Comparison of ENCODE assay signal across 21 cellular contexts in genomic region chr4:99749445-99750391, GRCh38.
DNase-seq lines count a peak whose midpoint lies in the region; ATAC-seq and TF ChIP-seq lines count a peak whose summit lies in the region.
"Had no signal": no experiment of that assay in that cellular context is flagged by ENCODE, and none has a peak within 500 bp of the region (broad histone marks: within the 10 kb centered on the region; RNA-seq: fewer than 3 reads in every experiment).

No MANE protein-coding gene starts in this region.

- peak overlapping the region; percentile 46 for H3K4me3 ChIP-seq in neural cell (ENCODE audit: low read length)
- H3K4me3 ChIP-seq in osteoblast (ENCODE audit: insufficient read depth, low read length): no peak overlapping the region
- H3K4me3 ChIP-seq: esophagus muscularis mucosa, stomach, thyroid gland had no signal

- H3K79me2 ChIP-seq in neural cell (replicated peaks; ENCODE audit: insufficient read depth, low read length) (no peaks in the 10 kb centered on the region), osteoblast (ENCODE audit: insufficient read depth, low read length) (no peaks in the 10 kb centered on the region)

- peak overlapping the region; percentile 6 for H3K4me2 ChIP-seq in neural cell (ENCODE audit: low read length)
- H3K4me2 ChIP-seq in osteoblast (ENCODE audit: insufficient read depth, low read length): no peak overlapping the region

- H3K27ac ChIP-seq in neural cell (ENCODE audit: low read length): peak overlapping the region; percentile 75
- H3K27ac ChIP-seq in osteoblast (ENCODE audit: low read depth, low read length): no peak overlapping the region
- H3K27ac ChIP-seq: esophagus muscularis mucosa, foreskin keratinocyte, HL-60, stomach, thyroid gland had no signal

- H3K9me3 ChIP-seq in neural cell (ENCODE audit: low read length) (no peaks in the 10 kb centered on the region), osteoblast (ENCODE audit: low read depth, low read length) (no peaks in the 10 kb centered on the region)
- H3K9me3 ChIP-seq: esophagus muscularis mucosa, stomach, thyroid gland had no signal

- H2AFZ ChIP-seq in neural cell (ENCODE audit: low read depth, low read length): no peak overlapping the region
- no peak overlapping the region for H2AFZ ChIP-seq in osteoblast (ENCODE audit: low read length)

- no peaks in the 10 kb centered on the region for H3F3A ChIP-seq in neural cell (ENCODE audit: insufficient read depth, low read length, poor library complexity, severe bottlenecking)

- DNase-seq in NCI-H187 treated with DMSO at 0.1 percent for 48 hours (lab: John Stamatoyannopoulos, UW) (peak; percentile 32), osteoblast (ENCODE audit: insufficient read length, low spot score, missing footprints) (no peak), NOMO-1 treated with DMSO at 0.1 percent for 48 hours (lab: John Stamatoyannopoulos, UW; ENCODE audit: unreplicated experiment) (no peak), AG20443 (ENCODE audit: low spot score) (no peak)
- no peak for DNase-seq in activated effector memory CD4-positive, alpha-beta T cell treated with Interleukin-2 at 50 U/mL for 16 hours
- DNase-seq: activated CD4-positive, alpha-beta T cell treated with anti-CD3 and anti-CD28 coated beads for 36 hours; activated gamma-delta T cell treated with Interleukin-2 at 50 U/mL for 16 hours; activated T-cell treated with anti-CD3 and anti-CD28 coated beads, Interleukin-2, amount 50 U/mL, for 1 hour; dermis blood vessel endothelial cell; foreskin keratinocyte; H9; mammary epithelial cell; NCI-H2029; stomach; thyroid gland had no signal

- H4K20me1 ChIP-seq in neural cell (ENCODE audit: insufficient read depth): no peaks in the 10 kb centered on the region
- H4K20me1 ChIP-seq in osteoblast (ENCODE audit: insufficient read depth, low read length): no peaks in the 10 kb centered on the region

- H3K4me1 ChIP-seq in osteoblast (ENCODE audit: insufficient read depth, low read length): no peaks in the 10 kb centered on the region
- H3K4me1 ChIP-seq: foreskin keratinocyte, stomach, thyroid gland had no signal

- no peak for TF ChIP-seq CTCF in neural cell (IDR thresholded peaks at IDR 0.05; ENCODE audit: poor library complexity, severe bottlenecking)
- no peak for TF ChIP-seq CTCF in osteoblast (IDR thresholded peaks at IDR 0.05; ENCODE audit: extremely low read depth, low read depth, low read length)

- TF ChIP-seq RAD21 in neural cell (conservative IDR thresholded peaks at IDR 0.05): no peak

- H3K9ac ChIP-seq in neural cell (ENCODE audit: low read length): peak overlapping the region; percentile 29

- no peaks in the 10 kb centered on the region for H3K36me3 ChIP-seq in neural cell (ENCODE audit: insufficient read depth, low read length)
- H3K36me3 ChIP-seq in osteoblast (ENCODE audit: insufficient read depth, low read length): no peaks in the 10 kb centered on the region
- H3K36me3 ChIP-seq: esophagus muscularis mucosa, stomach, thyroid gland had no signal

- no peaks in the 10 kb centered on the region for H3K9me2 ChIP-seq in neural cell (ENCODE audit: insufficient read depth, low read length)

- H3K27me3 ChIP-seq in neural cell (ENCODE audit: insufficient read depth, low read depth, low read length) (no peaks in the 10 kb centered on the region), osteoblast (ENCODE audit: insufficient read depth, low read length) (no peaks in the 10 kb centered on the region)
- H3K27me3 ChIP-seq: esophagus muscularis mucosa, stomach, thyroid gland had no signal

- ATAC-seq in GM18867 (IDR thresholded peaks at IDR 0.05; ENCODE audit: unreplicated experiment): peak; percentile 53
- ATAC-seq in GM21529 (IDR thresholded peaks at IDR 0.05; ENCODE audit: unreplicated experiment): peak; percentile 52
- ATAC-seq: activated CD4-positive, alpha-beta T cell treated with anti-CD3 and anti-CD28 coated beads for 36 hours; foreskin keratinocyte; Right ventricle myocardium inferior had no signal

- peak; percentile 88 for TF ChIP-seq EP300 in neural cell (conservative IDR thresholded peaks at IDR 0.05; ENCODE audit: poor library complexity, severe bottlenecking)

TF ChIP-seq in neural cell, 6 proteins besides CTCF, POLR2A, EP300 and RAD21:
- TF ChIP-seq TAF1 (IDR thresholded peaks at IDR 0.05; ENCODE audit: low read depth) (no peak), POLR2AphosphoS5 (IDR thresholded peaks at IDR 0.05) (peak; percentile 45)
